In genomic region chr11:47259178-47259977, GRCh38 we compare ENCODE assay signal across 6 cellular contexts. TPM values are rescaled to one million over a fixed set of nuclear protein-coding genes. Genes with fewer than 3 reads are reported as not detected.
A peak's percentile ranks its signal among the peaks of the same experiment; 100 is the strongest.
DNase-seq lines count a peak whose midpoint lies in the region; ATAC-seq, FAIRE-seq and TF ChIP-seq lines count a peak whose summit lies in the region.

No MANE protein-coding gene starts in this region.

- WGBS in GM12878 (ENCODE audit: insufficient coverage, insufficient replicate concordance, low lambda C conversion rate, missing lambda C conversion rate), result 35% methylated on average over 10 of the region's 10 CpGs

- POLR2A ChIA-PET in GM12878 (lab: Charles Lee), result interaction anchor here (0.5 to 1.5 kb wide), 7 partner anchors 8 to 169 kb away, joined by 3 to 7 read pairs (median 3); partner anchors contain the start of genes ACP2, ARFGAP2 and DDB2

- H3K27ac Mint-ChIP-seq in natural killer cell treated with Interleukin-12 subunit alpha and Interleukin-12 subunit beta and Interleukin-15 and Interleukin-18, amount 100 ng/mL, for 72 hours, result peak overlapping the region; percentile 28 to 83

- no peaks in the 10 kb centered on the region for H3K79me2 ChIP-seq in GM12878 (ENCODE audit: control insufficient read depth, insufficient read depth, low read length)

- H3K27me3 ChIP-seq in GM12878 (replicated peaks in 1 of 2; ENCODE audit: control insufficient read depth in 2 of 2, insufficient read depth in 2 of 2, low read length in 1 of 2), result no peaks in the 10 kb centered on the region

- in situ Hi-C loops in GM12878 (cut with MboI), result no loop called here

- H3K4me3 ChIP-seq in GM12878, result no peak overlapping the region

- TF ChIP-seq POLR2A in GM12878 (IDR thresholded peaks at IDR 0.05; ENCODE audit: low read depth, low read length), result no peak

- no peaks in the 10 kb centered on the region for H3K4me1 ChIP-seq in GM12878 (ENCODE audit: control insufficient read depth, insufficient read depth, low read length)

- no peak for TF ChIP-seq EP300 in GM12878 (IDR thresholded peaks at IDR 0.05; ENCODE audit: borderline replicate concordance in 1 of 2, control insufficient read depth in 1 of 2, low read depth in 2 of 2, low read length in 2 of 2)

- no peaks in the 10 kb centered on the region for H4K20me1 ChIP-seq in GM12878 (ENCODE audit: control insufficient read depth, insufficient read depth)

- ATAC-seq in GM12878, result peak; percentile 94
- ATAC-seq in natural killer cell treated with Interleukin-12 subunit alpha and Interleukin-12 subunit beta and Interleukin-15 and Interleukin-18, amount 100 ng/mL, for 72 hours, result peak; percentile 63 to 66
- no peak for ATAC-seq in GM18520 (IDR thresholded peaks at IDR 0.05; ENCODE audit: unreplicated experiment)
- no peak for ATAC-seq in HG03521 (IDR thresholded peaks at IDR 0.05; ENCODE audit: unreplicated experiment)

- TF ChIP-seq RAD21 in GM12878 (IDR thresholded peaks at IDR 0.05; ENCODE audit: insufficient read depth, low read depth, low read length), result peak; percentile 75

- peak; percentile 81 for DNase-seq in ELF-1 (ENCODE audit: low read depth, low spot score)
- peak; percentile 73 for DNase-seq in NAMALWA (ENCODE audit: low spot score)
- no peak for DNase-seq in GM12878 (ENCODE audit: low read depth, low spot score)
- DNase-seq in natural killer cell treated with Interleukin-12 subunit alpha and Interleukin-12 subunit beta and Interleukin-15 and Interleukin-18, amount 100 ng/mL, for 72 hours (ENCODE audit: low spot score), result peak; percentile 62

- no peak overlapping the region for H3K9ac ChIP-seq in GM12878 (ENCODE audit: control insufficient read depth, insufficient read depth, low read length)

- BruUV-seq in GM12878 (replicated peaks; lab: Mats Ljungman, UMichigan), result no TSS peak

- intact Hi-C loops in GM12878 (cut with micrococcal nuclease; ENCODE audit: unreplicated experiment), result loop anchor here (1.0 kb wide), 1 partner anchor 82 kb away; no protein-coding TSS in a partner anchor

- H2AFZ ChIP-seq in GM12878 (ENCODE audit: control insufficient read depth, low read depth, low read length), result no peak overlapping the region

- peaks cover 10 to 17% of the 10 kb centered on the region in 2 donors for H3K4me1 Mint-ChIP-seq in natural killer cell treated with Interleukin-12 subunit alpha and Interleukin-12 subunit beta and Interleukin-15 and Interleukin-18, amount 100 ng/mL, for 72 hours (ENCODE audit: low read depth in 2 of 2)

- TF ChIP-seq CTCF in GM12878 (IDR thresholded peaks at IDR 0.05 in 2 of 3, conservative IDR thresholded peaks at IDR 0.05 in 1 of 3; ENCODE audit: control insufficient read depth in 2 of 3, extremely low read depth in 1 of 3, insufficient read depth in 1 of 3, low read depth in 3 of 3, low read length in 3 of 3), result peak; percentile 68 to 81 (median 76)

- RAD21 ChIA-PET in GM12878 (lab: Charles Lee; ENCODE audit: unreplicated experiment), result interaction anchor here (0.6 to 3.2 kb wide), 18 partner anchors 11 to 371 kb away, joined by 3 to 29 read pairs (median 4); partner anchors contain the start of genes ACP2, ARFGAP2 and DDB2

- no peaks in the 10 kb centered on the region for H3K27me3 Mint-ChIP-seq in natural killer cell treated with Interleukin-12 subunit alpha and Interleukin-12 subunit beta and Interleukin-15 and Interleukin-18, amount 100 ng/mL, for 72 hours

- no peak overlapping the region for H3K4me2 ChIP-seq in GM12878 (ENCODE audit: control insufficient read depth, insufficient read depth)

- no peak overlapping the region for H3K4me3 Mint-ChIP-seq in natural killer cell treated with Interleukin-12 subunit alpha and Interleukin-12 subunit beta and Interleukin-15 and Interleukin-18, amount 100 ng/mL, for 72 hours

- H3K27ac ChIP-seq in GM12878 (ENCODE audit: control insufficient read depth, insufficient read depth), result no peak overlapping the region

- SMC1A ChIA-PET in GM12878 (lab: Charles Lee; ENCODE audit: uncharacterized antibody, unreplicated experiment), result interaction anchor here (0.8 to 3.2 kb wide), 14 partner anchors 10 to 195 kb away, joined by 3 to 35 read pairs (median 4); partner anchors contain the start of genes ACP2, ARFGAP2 and DDB2

- no peaks in the 10 kb centered on the region for H3K36me3 ChIP-seq in GM12878 (ENCODE audit: control insufficient read depth in 2 of 2, insufficient read depth in 2 of 2, low read length in 1 of 2)

- no peaks in the 10 kb centered on the region for H3K9me3 ChIP-seq in GM12878 (replicated peaks; ENCODE audit: control insufficient read depth, insufficient read depth, low read length)

- no peak for FAIRE-seq in GM12878 (lab: Jason Lieb, UNC)

- CTCF ChIA-PET in GM12878 (lab: Yijun Ruan, JAX), result interaction anchor here (0.6 to 3.6 kb wide), 37 partner anchors 9 to 594 kb away, joined by 3 to 88 read pairs (median 4); partner anchors contain the start of genes ACP2, ARFGAP2, DDB2 and PACSIN3

- H3K36me3 Mint-ChIP-seq in natural killer cell treated with Interleukin-12 subunit alpha and Interleukin-12 subunit beta and Interleukin-15 and Interleukin-18, amount 100 ng/mL, for 72 hours, result no peaks in the 10 kb centered on the region

- H3K9me3 Mint-ChIP-seq in natural killer cell treated with Interleukin-12 subunit alpha and Interleukin-12 subunit beta and Interleukin-15 and Interleukin-18, amount 100 ng/mL, for 72 hours, result no peaks in the 10 kb centered on the region

RNA-seq across cellular contexts. Expression of gene NR1H3, which starts 1.6 kb away (rescaled TPM):
- total RNA-seq in GM12878 (2013; cell fraction: nucleolus; rRNA removed), result 10.7 and 12.1 TPM in 2 replicates
- total RNA-seq in GM12878 (2014; rRNA removed), result 3.8 and 4.3 TPM in 2 replicates
- total RNA-seq in GM12878 (2014; rRNA removed; fragmentation: Illumina TruSeq; extraction: Trizol), result 2.9 and 3.4 TPM in 2 replicates
- total RNA-seq in GM12878 (2021), result 5.2 TPM in 2 replicates
- 2.7 TPM for polyA plus RNA-seq in GM12878 (2011; ENCODE audit: low read depth)
- polyA plus RNA-seq in GM12878 (2011; rRNA removed), result 4.1 and 6.2 TPM in 2 replicates
- 8.0 and 9.0 TPM in 2 replicates for polyA plus RNA-seq in GM12878 (2011; cell fraction: cytosol; rRNA removed)
- 10.2 and 12.5 TPM in 2 replicates for polyA plus RNA-seq in GM12878 (2011; cell fraction: nucleus; rRNA removed)
- polyA plus RNA-seq in GM12878 (2012), result 3.4 and 5.0 TPM in 2 replicates
- polyA plus RNA-seq in GM12878 (2014; fragmentation: Illumina TruSeq; extraction: Trizol), result 0.27 and 2.6 TPM in 2 replicates
- 1 to 10 TPM; 3.5 to 4.4 TPM for polyA plus RNA-seq in GM12878 (2014; fragmentation: Nextera tagmentation; extraction: Ambion mirVana)
- 4.7 and 4.8 TPM in 2 replicates for polyA plus RNA-seq in GM12878 (2014; rRNA removed)
- polyA plus RNA-seq in GM12878 (2016; fragmentation: Nextera tagmentation; extraction: Ambion mirVana), result 1 to 10 TPM; 5.5 to 8.9 TPM
- polyA minus RNA-seq in GM12878 (2011; rRNA and poly(A)+ RNA removed), result 9.2 and 13.9 TPM in 2 replicates
- 3.2 and 8.5 TPM in 2 replicates for polyA minus RNA-seq in GM12878 (2011; cell fraction: cytosol; rRNA and poly(A)+ RNA removed)
- polyA minus RNA-seq in GM12878 (2011; cell fraction: nucleus; rRNA and poly(A)+ RNA removed), result 2.2 and 3.2 TPM in 2 replicates
- 1 to 10 TPM; 6.3 to 8.9 TPM for total RNA-seq in natural killer cell treated with Interleukin-12 subunit alpha and Interleukin-12 subunit beta and Interleukin-15 and Interleukin-18, amount 100 ng/mL, for 72 hours

RNA-seq across cellular contexts. Expression of gene MADD, which starts 10.6 kb away (rescaled TPM):
- total RNA-seq in GM12878 (2013; cell fraction: nucleolus; rRNA removed), result 59.9 and 70.7 TPM in 2 replicates
- total RNA-seq in GM12878 (2014; rRNA removed) (17.1 and 19.2 TPM in 2 replicates), GM12878 (2014; rRNA removed; fragmentation: Illumina TruSeq; extraction: Trizol) (14.9 and 15.6 TPM in 2 replicates), GM12878 (2021) (33.8 and 35.3 TPM in 2 replicates)
- 15.8 TPM for polyA plus RNA-seq in GM12878 (2011; ENCODE audit: low read depth)
- polyA plus RNA-seq in GM12878 (2011; rRNA removed) (14.4 and 26.5 TPM in 2 replicates), GM12878 (2014; fragmentation: Illumina TruSeq; extraction: Trizol) (16.8 and 22.8 TPM in 2 replicates), GM12878 (2014; fragmentation: Nextera tagmentation; extraction: Ambion mirVana) (1 to 10 TPM in 1 of 2 experiments, under 1 TPM in 1; 0.47 to 1.6 TPM), GM12878 (2014; rRNA removed) (28.0 and 35.4 TPM in 2 replicates), GM12878 (2016; fragmentation: Nextera tagmentation; extraction: Ambion mirVana) (10 to 100 TPM; 15.1 to 16.0 TPM)
- 26.3 and 42.3 TPM in 2 replicates for polyA plus RNA-seq in GM12878 (2011; cell fraction: cytosol; rRNA removed)
- 74.5 and 93.8 TPM in 2 replicates for polyA plus RNA-seq in GM12878 (2011; cell fraction: nucleus; rRNA removed)
- 19.2 and 23.1 TPM in 2 replicates for polyA plus RNA-seq in GM12878 (2012)
- 34.8 and 40.8 TPM in 2 replicates for polyA minus RNA-seq in GM12878 (2011; rRNA and poly(A)+ RNA removed)
- polyA minus RNA-seq in GM12878 (2011; cell fraction: cytosol; rRNA and poly(A)+ RNA removed), result 11.5 and 17.7 TPM in 2 replicates
- 30.0 and 52.7 TPM in 2 replicates for polyA minus RNA-seq in GM12878 (2011; cell fraction: nucleus; rRNA and poly(A)+ RNA removed)
- total RNA-seq in natural killer cell treated with Interleukin-12 subunit alpha and Interleukin-12 subunit beta and Interleukin-15 and Interleukin-18, amount 100 ng/mL, for 72 hours, result 100 to 1,000 TPM in 1 of 2 donors, 10 to 100 TPM in 1; 94.1 to 120 TPM

RNA-seq across cellular contexts. Expression of gene ACP2, which starts 10.8 kb away (rescaled TPM):
- total RNA-seq in GM12878 (2013; cell fraction: nucleolus; rRNA removed), result 32.3 and 32.4 TPM in 2 replicates
- total RNA-seq in GM12878 (2014; rRNA removed), result 7.2 and 10.6 TPM in 2 replicates
- 5.0 and 5.6 TPM in 2 replicates for total RNA-seq in GM12878 (2014; rRNA removed; fragmentation: Illumina TruSeq; extraction: Trizol)
- total RNA-seq in GM12878 (2021), result 9.6 and 10.3 TPM in 2 replicates
- polyA plus RNA-seq in GM12878 (2011; ENCODE audit: low read depth), result 10.4 TPM
- polyA plus RNA-seq in GM12878 (2011; rRNA removed), result 3.4 and 8.0 TPM in 2 replicates
- 10.2 and 11.4 TPM in 2 replicates for polyA plus RNA-seq in GM12878 (2011; cell fraction: cytosol; rRNA removed)
- polyA plus RNA-seq in GM12878 (2011; cell fraction: nucleus; rRNA removed), result 37.0 and 38.6 TPM in 2 replicates
- polyA plus RNA-seq in GM12878 (2012), result 9.1 and 11.0 TPM in 2 replicates
- polyA plus RNA-seq in GM12878 (2014; fragmentation: Illumina TruSeq; extraction: Trizol), result 3.2 and 6.0 TPM in 2 replicates
- polyA plus RNA-seq in GM12878 (2014; fragmentation: Nextera tagmentation; extraction: Ambion mirVana), result 1 to 10 TPM in 1 of 2 experiments, under 1 TPM in 1; 0.98 to 1.1 TPM
- polyA plus RNA-seq in GM12878 (2014; rRNA removed), result 11.7 and 14.3 TPM in 2 replicates
- polyA plus RNA-seq in GM12878 (2016; fragmentation: Nextera tagmentation; extraction: Ambion mirVana), result 1 to 10 TPM; 6.9 to 7.9 TPM
- 15.2 and 21.1 TPM in 2 replicates for polyA minus RNA-seq in GM12878 (2011; rRNA and poly(A)+ RNA removed)
- 7.9 and 8.9 TPM in 2 replicates for polyA minus RNA-seq in GM12878 (2011; cell fraction: cytosol; rRNA and poly(A)+ RNA removed)
- 21.9 and 35.3 TPM in 2 replicates for polyA minus RNA-seq in GM12878 (2011; cell fraction: nucleus; rRNA and poly(A)+ RNA removed)
- total RNA-seq in natural killer cell treated with Interleukin-12 subunit alpha and Interleukin-12 subunit beta and Interleukin-15 and Interleukin-18, amount 100 ng/mL, for 72 hours, result 10 to 100 TPM; 27.3 to 33.3 TPM

RNA-seq across cellular contexts. Expression of gene DDB2, which starts 44.6 kb away (rescaled TPM):
- total RNA-seq in GM12878 (2013; cell fraction: nucleolus; rRNA removed), result 320 and 324 TPM in 2 replicates
- 114 and 121 TPM in 2 replicates for total RNA-seq in GM12878 (2014; rRNA removed)
- 109 and 112 TPM in 2 replicates for total RNA-seq in GM12878 (2014; rRNA removed; fragmentation: Illumina TruSeq; extraction: Trizol)
- 105 and 116 TPM in 2 replicates for total RNA-seq in GM12878 (2021)
- polyA plus RNA-seq in GM12878 (2011; ENCODE audit: low read depth), result 126 TPM
- 168 and 187 TPM in 2 replicates for polyA plus RNA-seq in GM12878 (2011; rRNA removed)
- 192 and 212 TPM in 2 replicates for polyA plus RNA-seq in GM12878 (2011; cell fraction: cytosol; rRNA removed)
- polyA plus RNA-seq in GM12878 (2011; cell fraction: nucleus; rRNA removed), result 381 and 470 TPM in 2 replicates
- polyA plus RNA-seq in GM12878 (2012), result 107 and 126 TPM in 2 replicates
- 110 and 118 TPM in 2 replicates for polyA plus RNA-seq in GM12878 (2014; fragmentation: Illumina TruSeq; extraction: Trizol)
- polyA plus RNA-seq in GM12878 (2014; fragmentation: Nextera tagmentation; extraction: Ambion mirVana), result 100 to 1,000 TPM in 1 of 2 experiments, 10 to 100 TPM in 1; 94.2 to 127 TPM
- 134 and 151 TPM in 2 replicates for polyA plus RNA-seq in GM12878 (2014; rRNA removed)
- polyA plus RNA-seq in GM12878 (2016; fragmentation: Nextera tagmentation; extraction: Ambion mirVana), result 100 to 1,000 TPM; 155 to 157 TPM
- 105 and 157 TPM in 2 replicates for polyA minus RNA-seq in GM12878 (2011; rRNA and poly(A)+ RNA removed)
- polyA minus RNA-seq in GM12878 (2011; cell fraction: cytosol; rRNA and poly(A)+ RNA removed), result 40.4 and 42.6 TPM in 2 replicates
- polyA minus RNA-seq in GM12878 (2011; cell fraction: nucleus; rRNA and poly(A)+ RNA removed), result 99.4 and 119 TPM in 2 replicates
- total RNA-seq in natural killer cell treated with Interleukin-12 subunit alpha and Interleukin-12 subunit beta and Interleukin-15 and Interleukin-18, amount 100 ng/mL, for 72 hours, result 10 to 100 TPM; 47.9 to 71.7 TPM

Comparison
In these comparisons a context has a peak if more than half of its experiments do, and no peak if none do; other contexts are left out.
1. ATAC-seq: peak in GM12878 (single experiment) and natural killer cell treated with Interleukin-12 subunit alpha and Interleukin-12 subunit beta and Interleukin-15 and Interleukin-18, amount 100 ng/mL, for 72 hours (2 of 2); none in GM18520 (single experiment) and HG03521 (single experiment).